Comparison of ENCODE assay signal across 22 cellular contexts in the genomic region with DNA sequence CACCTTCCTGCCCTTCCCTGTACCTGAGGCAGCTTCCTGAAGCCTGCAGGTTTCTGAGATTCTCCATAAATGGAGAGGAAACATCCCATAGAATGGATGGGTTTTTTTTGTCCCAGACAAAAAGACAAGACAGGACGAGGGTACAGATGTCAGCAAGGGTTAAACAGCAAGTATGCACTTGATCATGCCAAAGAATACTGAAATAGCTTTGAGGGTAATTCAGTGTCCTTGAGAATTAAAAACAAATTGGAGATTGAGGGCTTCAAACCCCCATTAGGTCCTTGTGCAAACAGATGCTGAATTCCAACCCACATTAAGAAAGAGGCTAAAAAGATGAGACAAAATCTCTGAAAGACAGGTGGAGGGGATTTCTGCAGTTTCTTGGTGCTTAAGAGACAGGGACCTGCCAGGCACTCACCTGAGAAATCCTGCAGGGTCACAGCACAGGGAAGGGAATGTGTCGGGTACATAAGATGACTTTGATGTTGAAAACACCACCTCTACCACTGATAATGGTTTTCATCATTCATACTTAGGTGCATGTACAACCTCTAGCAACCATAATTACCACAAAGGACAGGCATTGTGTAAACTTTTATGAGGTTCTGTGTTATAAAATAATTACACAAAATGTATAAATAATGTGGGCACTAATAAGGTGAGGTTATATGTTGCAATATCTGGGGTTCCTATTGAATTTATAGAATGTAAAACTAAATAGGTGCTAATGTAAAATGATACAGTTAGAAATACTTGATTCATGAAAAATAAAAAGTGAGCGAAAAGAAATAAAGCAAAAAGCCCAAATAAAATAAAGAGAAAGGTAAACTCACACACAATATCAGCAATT.
DNase-seq lines count a peak whose midpoint lies in the region; ATAC-seq, FAIRE-seq and TF ChIP-seq lines count a peak whose summit lies in the region.
"Had no signal": no experiment of that assay in that cellular context is flagged by ENCODE, and none has a peak within 500 bp of the region (broad histone marks: within the 10 kb centered on the region; RNA-seq: fewer than 3 reads in every experiment).

No MANE protein-coding gene starts in this region.

- H3K79me1 ChIP-seq in H1 (ENCODE audit: low read depth, low read length): no peaks in the 10 kb centered on the region

- no peak overlapping the region for H3K4ac ChIP-seq in H1 (replicated peaks; ENCODE audit: insufficient read length, low read depth, low read length)

- no peaks in the 10 kb centered on the region for H3K79me2 ChIP-seq in HepG2 (ENCODE audit: insufficient read depth, low read length)
- no peaks in the 10 kb centered on the region for H3K79me2 ChIP-seq in OCI-LY7 (ENCODE audit: insufficient read depth, low read depth, low read length)
- H3K79me2 ChIP-seq in H1 (ENCODE audit: control insufficient read depth in 1 of 2, insufficient read depth in 2 of 2, low read length in 2 of 2): no peaks in the 10 kb centered on the region

- no peaks in the 10 kb centered on the region for H3K36me3 Mint-ChIP-seq in activated T-helper 1 cell treated with anti-CD3 and anti-CD28 coated beads, Interleukin-12 subunit alpha, Interleukin-12 subunit beta, Interleukin-2, Interleukin-4 antibody, amounts not matched to agents 30 ng/mL and 10 ng/mL and 1 ng/mL, durations not matched to agents 14 hours and 24 hours and 36 hours (ENCODE audit: low read depth)
- no peaks in the 10 kb centered on the region for H3K36me3 Mint-ChIP-seq in activated T-cell treated with anti-CD3 and anti-CD28 coated beads, Interleukin-2, amount 50 U/mL, for 24 hours (ENCODE audit: low read depth)
- H3K36me3 Mint-ChIP-seq: CD4-positive, alpha-beta memory T cell had no signal

- CTCF ChIA-PET in HepG2 (lab: Yijun Ruan, JAX; ENCODE audit: low intra/inter-chr PET ratio, low total read pairs) (no interaction called here), OCI-LY7 (lab: Charles Lee; ENCODE audit: unreplicated experiment) (no interaction called here), H1 (lab: Charles Lee; ENCODE audit: partially characterized antibody) (interaction anchor here (0.6 to 1.6 kb wide), 3 partner anchors 14 to 83 kb away, joined by 3 to 6 read pairs (median 3); no protein-coding TSS in a partner anchor)

- no peak overlapping the region for H2BK5ac ChIP-seq in H1 (ENCODE audit: low read depth, low read length)

- H3K4me1 ChIP-seq in HepG2 (ENCODE audit: insufficient read depth, low read length) (peaks cover 50% of the 10 kb centered on the region), right lobe of liver (peaks cover 0 to 21% (median 6%) of the 10 kb centered on the region in 4 donors), OCI-LY7 (ENCODE audit: insufficient read depth, low read length, poor library complexity, severe bottlenecking) (peaks cover 14% of the 10 kb centered on the region), H1 (replicated peaks in 1 of 4; ENCODE audit: control insufficient read depth in 3 of 4, insufficient read depth in 4 of 4, low read length in 3 of 4) (no peaks in the 10 kb centered on the region)
- H3K4me1 ChIP-seq: A549 had no signal

- H3K36me3 ChIP-seq in HepG2 (replicated peaks in 1 of 2; ENCODE audit: control insufficient read depth in 1 of 2, insufficient read depth in 2 of 2, low read length in 2 of 2): no peaks in the 10 kb centered on the region
- H3K36me3 ChIP-seq in right lobe of liver: no peaks in the 10 kb centered on the region
- no peaks in the 10 kb centered on the region for H3K36me3 ChIP-seq in OCI-LY7 (ENCODE audit: insufficient read depth, low read length)
- no peaks in the 10 kb centered on the region for H3K36me3 ChIP-seq in H1 (ENCODE audit: control insufficient read depth in 2 of 4, insufficient read depth in 4 of 4, low read length in 3 of 4)

- no peak overlapping the region for H4K5ac ChIP-seq in H1 (ENCODE audit: insufficient read length, low read depth, low read length)

- no peaks in the 10 kb centered on the region for H3K9me3 ChIP-seq in HepG2 (ENCODE audit: low read length)
- no peaks in the 10 kb centered on the region for H3K9me3 ChIP-seq in right lobe of liver
- no peaks in the 10 kb centered on the region for H3K9me3 ChIP-seq in OCI-LY7 (ENCODE audit: low read length)
- H3K9me3 ChIP-seq in H1 (ENCODE audit: insufficient read depth in 2 of 2, low read depth in 1 of 2, low read length in 1 of 2): no peaks in the 10 kb centered on the region
- H3K9me3 ChIP-seq: A549 had no signal

- no peak overlapping the region for H3K4me3 ChIP-seq in HepG2 (replicated peaks in 1 of 3; ENCODE audit: insufficient read depth in 1 of 3, low read depth in 2 of 3, low read length in 3 of 3)
- no peak overlapping the region for H3K4me3 ChIP-seq in right lobe of liver
- H3K4me3 ChIP-seq in OCI-LY7 (ENCODE audit: low read depth, low read length, poor library complexity, severe bottlenecking): no peak overlapping the region
- no peak overlapping the region for H3K4me3 ChIP-seq in H1 (ENCODE audit: extremely low read depth in 1 of 4, insufficient read depth in 2 of 4, low read depth in 3 of 4, low read length in 4 of 4)
- H3K4me3 ChIP-seq: A549 had no signal

- FAIRE-seq in HepG2 (lab: Jason Lieb, UNC) (no peak), H1 (lab: Jason Lieb, UNC) (no peak)
- FAIRE-seq: A549, G401.6, GM12892 had no signal

- H3K14ac ChIP-seq in H1 (ENCODE audit: insufficient read length): no peak overlapping the region

- no peak overlapping the region for H2BK12ac ChIP-seq in H1 (ENCODE audit: low read depth, low read length)

- POLR2A ChIA-PET in HepG2 (lab: Yijun Ruan, JAX): no interaction called here
- POLR2A ChIA-PET in OCI-LY7 (lab: Charles Lee): no interaction called here
- POLR2A ChIA-PET in H1 (lab: Charles Lee; ENCODE audit: partially characterized antibody): no interaction called here

- 33% methylated on average over 3 of the region's 3 CpGs for WGBS in HepG2 (ENCODE audit: low lambda C conversion rate)
- WGBS in right lobe of liver (ENCODE audit: insufficient coverage, low coverage, low lambda C conversion rate, missing lambda C conversion rate): 70% methylated on average over 2 of the region's 3 CpGs
- 79% methylated on average over 3 of the region's 3 CpGs; no CpG with 5 or more reads in 1 of the 2 experiments for WGBS in H1 (ENCODE audit: extremely low coverage in 1 of 2, insufficient coverage in 1 of 2, insufficient read length in 1 of 2, insufficient replicate concordance in 2 of 2, low coverage in 1 of 2, low lambda C conversion rate in 2 of 2, missing lambda C conversion rate in 1 of 2), 2 experiments

- H3K27ac Mint-ChIP-seq in activated T-helper 1 cell treated with anti-CD3 and anti-CD28 coated beads, Interleukin-12 subunit alpha, Interleukin-12 subunit beta, Interleukin-2, Interleukin-4 antibody, amounts not matched to agents 30 ng/mL and 10 ng/mL and 1 ng/mL, durations not matched to agents 14 hours and 24 hours and 36 hours: no peak overlapping the region
- H3K27ac Mint-ChIP-seq in activated T-cell treated with anti-CD3 and anti-CD28 coated beads, Interleukin-2, amount 50 U/mL, for 24 hours: no peak overlapping the region
- H3K27ac Mint-ChIP-seq: CD4-positive, alpha-beta memory T cell had no signal

- no peak overlapping the region for H3K56ac ChIP-seq in H1 (replicated peaks; ENCODE audit: insufficient read length, low read depth, low read length)

- peak overlapping the region; percentile 52; the same call in 1 of the 2 replicates for H3K4me2 ChIP-seq in HepG2 (ENCODE audit: low read depth, low read length)
- peak overlapping the region; percentile 23 for H3K4me2 ChIP-seq in OCI-LY7 (ENCODE audit: low read length)
- no peak overlapping the region for H3K4me2 ChIP-seq in H1 (ENCODE audit: insufficient read depth in 1 of 2, low read depth in 2 of 2, low read length in 2 of 2)
- H3K4me2 ChIP-seq: A549 had no signal

- in situ Hi-C loops in HepG2 (cut with HindIII; ENCODE audit: extremely low pct_ligation_motif_present, low pct_unique_long_range_greater_than_20kb): no loop called here

- H3K23me2 ChIP-seq in H1 (ENCODE audit: low read depth, low read length): no peaks in the 10 kb centered on the region

- TF ChIP-seq CTCF in HepG2 (CRISPR knock-in tag; IDR thresholded peaks at IDR 0.05): no peak
- TF ChIP-seq CTCF in right lobe of liver (IDR thresholded peaks at IDR 0.05): no peak
- TF ChIP-seq CTCF in OCI-LY7 (conservative IDR thresholded peaks at IDR 0.05; ENCODE audit: low read length): no peak
- no peak for TF ChIP-seq CTCF in H1 (IDR thresholded peaks at IDR 0.05; ENCODE audit: control extremely low read depth in 1 of 3, insufficient read depth in 1 of 3, low read depth in 1 of 3, low read length in 3 of 3)

- peaks cover 25% of the 10 kb centered on the region for H3K4me1 Mint-ChIP-seq in activated T-helper 1 cell treated with anti-CD3 and anti-CD28 coated beads, Interleukin-12 subunit alpha, Interleukin-12 subunit beta, Interleukin-2, Interleukin-4 antibody, amounts not matched to agents 30 ng/mL and 10 ng/mL and 1 ng/mL, durations not matched to agents 14 hours and 24 hours and 36 hours (ENCODE audit: low read depth)
- H3K4me1 Mint-ChIP-seq in activated T-cell treated with anti-CD3 and anti-CD28 coated beads, Interleukin-2, amount 50 U/mL, for 24 hours (ENCODE audit: low read depth): peaks cover 12% of the 10 kb centered on the region
- H3K4me1 Mint-ChIP-seq: CD4-positive, alpha-beta memory T cell had no signal

- intact Hi-C loops in HepG2 (cut with micrococcal nuclease; ENCODE audit: unreplicated experiment) (no loop called here), right lobe of liver (cut with DNase I) (no loop called here), OCI-LY7 (cut with micrococcal nuclease; ENCODE audit: unreplicated experiment) (no loop called here)
- intact Hi-C loops in activated T-helper 1 cell treated with anti-CD3 and anti-CD28 coated beads, Interleukin-12 subunit alpha, Interleukin-12 subunit beta, Interleukin-2, Interleukin-4 antibody, amounts not matched to agents 30 ng/mL and 10 ng/mL and 1 ng/mL, durations not matched to agents 14 hours and 24 hours and 36 hours (cut with micrococcal nuclease): no loop called here

- H4K91ac ChIP-seq in H1 (replicated peaks; ENCODE audit: insufficient read length, low read length): no peak overlapping the region

- TF ChIP-seq RAD21 in HepG2 (CRISPR knock-in tag; IDR thresholded peaks at IDR 0.05): no peak
- no peak for TF ChIP-seq RAD21 in H1 (IDR thresholded peaks at IDR 0.05 in 1 of 2, conservative IDR thresholded peaks at IDR 0.05 in 1 of 2; ENCODE audit: low read depth in 2 of 2, low read length in 2 of 2)

- no TSS peak for BruUV-seq in HepG2 (replicated peaks; lab: Mats Ljungman, UMichigan)
- no TSS peak for BruUV-seq in OCI-LY7 (replicated peaks; lab: Mats Ljungman, UMichigan)

- ATAC-seq in HepG2 (no peak), right lobe of liver (no peak)
- ATAC-seq: A549 had no signal

- H3K18ac ChIP-seq in H1 (ENCODE audit: extremely low read depth, low read length): no peak overlapping the region

- H3K9me3 Mint-ChIP-seq in activated T-helper 1 cell treated with anti-CD3 and anti-CD28 coated beads, Interleukin-12 subunit alpha, Interleukin-12 subunit beta, Interleukin-2, Interleukin-4 antibody, amounts not matched to agents 30 ng/mL and 10 ng/mL and 1 ng/mL, durations not matched to agents 14 hours and 24 hours and 36 hours: no peaks in the 10 kb centered on the region
- no peaks in the 10 kb centered on the region for H3K9me3 Mint-ChIP-seq in activated T-cell treated with anti-CD3 and anti-CD28 coated beads, Interleukin-2, amount 50 U/mL, for 24 hours

- no peak overlapping the region for H2BK15ac ChIP-seq in H1 (ENCODE audit: low read length)

- H3K4me3 Mint-ChIP-seq in activated T-helper 1 cell treated with anti-CD3 and anti-CD28 coated beads, Interleukin-12 subunit alpha, Interleukin-12 subunit beta, Interleukin-2, Interleukin-4 antibody, amounts not matched to agents 30 ng/mL and 10 ng/mL and 1 ng/mL, durations not matched to agents 14 hours and 24 hours and 36 hours: no peak overlapping the region
- no peak overlapping the region for H3K4me3 Mint-ChIP-seq in activated T-cell treated with anti-CD3 and anti-CD28 coated beads, Interleukin-2, amount 50 U/mL, for 24 hours
- H3K4me3 Mint-ChIP-seq: CD4-positive, alpha-beta memory T cell had no signal

- no peak overlapping the region for H2AK5ac ChIP-seq in H1 (ENCODE audit: low read depth, low read length)

- H3K27me3 Mint-ChIP-seq in activated T-helper 1 cell treated with anti-CD3 and anti-CD28 coated beads, Interleukin-12 subunit alpha, Interleukin-12 subunit beta, Interleukin-2, Interleukin-4 antibody, amounts not matched to agents 30 ng/mL and 10 ng/mL and 1 ng/mL, durations not matched to agents 14 hours and 24 hours and 36 hours (ENCODE audit: insufficient read depth): peaks cover 23% of the 10 kb centered on the region
- H3K27me3 Mint-ChIP-seq in activated T-cell treated with anti-CD3 and anti-CD28 coated beads, Interleukin-2, amount 50 U/mL, for 24 hours: peaks cover 53% of the 10 kb centered on the region

- H3K9me2 ChIP-seq in OCI-LY7 (ENCODE audit: insufficient read depth, low read length): no peaks in the 10 kb centered on the region

- TF ChIP-seq POLR2A in HepG2 (IDR thresholded peaks at IDR 0.05; ENCODE audit: insufficient read depth in 1 of 2, low read depth in 2 of 2, low read length in 2 of 2) (no peak), right lobe of liver (IDR thresholded peaks at IDR 0.05) (no peak), H1 (IDR thresholded peaks at IDR 0.05; ENCODE audit: control extremely low read depth in 1 of 2, low read depth in 2 of 2, low read length in 2 of 2) (no peak)

- H3K23ac ChIP-seq in H1 (ENCODE audit: insufficient read length): no peak overlapping the region

- peaks cover 0 to 13% of the 10 kb centered on the region in 2 experiments; a peak in 2 of 5 replicates for H3K27me3 ChIP-seq in HepG2 (ENCODE audit: control insufficient read depth in 1 of 2, insufficient read depth in 2 of 2, low read length in 2 of 2)
- no peaks in the 10 kb centered on the region for H3K27me3 ChIP-seq in right lobe of liver
- H3K27me3 ChIP-seq in H1 (replicated peaks in 1 of 4; ENCODE audit: control insufficient read depth in 3 of 4, extremely low read depth in 1 of 4, insufficient read depth in 3 of 4, low read length in 3 of 4): peaks cover 71 to 100% (median 97%) of the 10 kb centered on the region in 4 experiments

- TF ChIP-seq EP300 in HepG2 (IDR thresholded peaks at IDR 0.05; ENCODE audit: low read depth in 2 of 2, low read length in 2 of 2) (no peak), HepG2 (CRISPR knock-in tag; IDR thresholded peaks at IDR 0.05; ENCODE audit: borderline replicate concordance) (no peak), H1 (IDR thresholded peaks at IDR 0.05; ENCODE audit: borderline replicate concordance in 1 of 2, low read depth in 2 of 2, low read length in 2 of 2) (no peak)

- H4K20me1 ChIP-seq in HepG2 (ENCODE audit: insufficient read depth, low read length): no peaks in the 10 kb centered on the region
- H4K20me1 ChIP-seq in OCI-LY7 (ENCODE audit: insufficient read depth, low read length): no peaks in the 10 kb centered on the region
- H4K20me1 ChIP-seq in H1 (replicated peaks in 1 of 2; ENCODE audit: control insufficient read depth in 1 of 2, insufficient read depth in 2 of 2, low read length in 2 of 2): peaks cover 0 to 7% of the 10 kb centered on the region in 2 experiments

- no peak overlapping the region for H2BK120ac ChIP-seq in H1 (replicated peaks; ENCODE audit: low read depth, low read length)

- no peak for DNase-seq in HepG2 (ENCODE audit: low spot score)
- no peak for DNase-seq in right lobe of liver
- DNase-seq in OCI-LY7 (ENCODE audit: low spot score): no peak
- no peak for DNase-seq in H1 (ENCODE audit: low read depth in 1 of 2, low spot score in 2 of 2)
- DNase-seq in activated T-helper 1 cell treated with anti-CD3 and anti-CD28 coated beads, Interleukin-12 subunit alpha, Interleukin-12 subunit beta, Interleukin-2, Interleukin-4 antibody, amounts not matched to agents 30 ng/mL and 10 ng/mL and 1 ng/mL, durations not matched to agents 14 hours and 24 hours and 36 hours (ENCODE audit: low spot score): no peak
- DNase-seq in activated T-cell treated with anti-CD3 and anti-CD28 coated beads, Interleukin-2, amount 50 U/mL, for 24 hours: no peak
- no peak for DNase-seq in caudate nucleus (lab: John Stamatoyannopoulos, UW)
- DNase-seq: 8988T; ACHN; AML-193; C1 segment of cervical spinal cord; Calu3; CD4-positive, alpha-beta memory T cell; COR-L47; DMS53; DMS79 treated with DMSO at 0.1 percent for 48 hours; GOT3; H7; HCEC 1CT had no signal

- H2BK20ac ChIP-seq in H1 (ENCODE audit: low read length): no peak overlapping the region

- H3K27ac ChIP-seq in HepG2 (ENCODE audit: extremely low read length, insufficient read depth, low read length): no peak overlapping the region
- no peak overlapping the region for H3K27ac ChIP-seq in right lobe of liver
- H3K27ac ChIP-seq in OCI-LY7 (ENCODE audit: low read depth, low read length, poor library complexity, severe bottlenecking): no peak overlapping the region
- H3K27ac ChIP-seq in H1 (ENCODE audit: low read depth, low read length): no peak overlapping the region
- H3K27ac ChIP-seq in caudate nucleus (ENCODE audit: low read depth, low read length): no peak overlapping the region
- H3K27ac ChIP-seq: A549 had no signal

- H2AFZ ChIP-seq in HepG2 (ENCODE audit: low read length): no peak overlapping the region
- no peak overlapping the region for H2AFZ ChIP-seq in OCI-LY7 (ENCODE audit: low read length)
- no peak overlapping the region for H2AFZ ChIP-seq in H1 (ENCODE audit: low read length)

- H3K9ac ChIP-seq in HepG2 (ENCODE audit: insufficient read depth, low read depth, low read length): no peak overlapping the region
- H3K9ac ChIP-seq in H1 (replicated peaks in 1 of 4; ENCODE audit: extremely low read depth in 1 of 4, low read depth in 3 of 4, low read length in 3 of 4): no peak overlapping the region

- no peak overlapping the region for H4K8ac ChIP-seq in H1 (ENCODE audit: extremely low read depth, insufficient read depth, low read length)

Comparison
In these comparisons a context has a peak if more than half of its experiments do, and no peak if none do; other contexts are left out.
1. H3K4me2 ChIP-seq: peak in HepG2 (single experiment) and OCI-LY7 (single experiment); none in H1 (0 of 2).